In the genomic region with DNA sequence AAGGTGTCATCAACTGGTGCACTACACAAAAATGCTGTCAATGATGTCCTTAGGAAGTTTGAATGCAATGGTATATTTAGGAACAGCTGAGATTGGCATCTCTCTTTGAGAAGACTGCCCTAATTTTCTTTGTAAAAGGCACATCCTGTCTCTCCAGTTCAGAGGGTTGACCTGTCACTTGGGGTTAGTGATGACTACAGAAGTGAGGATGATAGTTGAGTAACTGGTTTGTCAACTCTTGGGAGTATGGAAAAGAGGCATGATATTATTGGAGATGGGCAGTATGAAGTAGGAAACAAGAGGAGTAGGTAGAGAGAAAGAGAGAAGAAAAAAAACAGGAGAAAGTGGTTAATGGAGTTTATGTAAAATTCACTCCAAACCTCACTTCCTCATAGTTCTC, we compare ENCODE assay signal across 17 cellular contexts. TPM values are rescaled to one million over a fixed set of nuclear protein-coding genes. Genes with fewer than 3 reads are reported as not detected.
DNase-seq lines count a peak whose midpoint lies in the region; ATAC-seq, FAIRE-seq and TF ChIP-seq lines count a peak whose summit lies in the region.
"Had no signal": no experiment of that assay in that cellular context is flagged by ENCODE, and none has a peak within 500 bp of the region (broad histone marks: within the 10 kb centered on the region; RNA-seq: fewer than 3 reads in every experiment).

No MANE protein-coding gene starts in this region.

- CTCF ChIA-PET in HCT116 (lab: Charles Lee) = no interaction called here
- CTCF ChIA-PET in PC-3 (lab: Charles Lee) = no interaction called here

- H3K9ac ChIP-seq in HCT116 (ENCODE audit: low read length) = no peak overlapping the region
- no peak overlapping the region for H3K9ac ChIP-seq in PC-3 (ENCODE audit: low read length)
- no peak overlapping the region for H3K9ac ChIP-seq in keratinocyte (ENCODE audit: control insufficient read depth, extremely low read depth, insufficient read depth, low read length)

- H4K20me1 ChIP-seq in HCT116 (ENCODE audit: insufficient read depth) (no peaks in the 10 kb centered on the region), PC-3 (ENCODE audit: low read length) (no peaks in the 10 kb centered on the region), keratinocyte (ENCODE audit: control insufficient read depth, extremely low read depth, insufficient read depth, low read length) (no peaks in the 10 kb centered on the region)

- peaks cover 13 to 20% of the 10 kb centered on the region in 2 experiments; a peak in 3 of 4 replicates for H3K4me1 ChIP-seq in HCT116 (ENCODE audit: control insufficient read depth in 1 of 2, insufficient read depth in 2 of 2, low read length in 2 of 2)
- H3K4me1 ChIP-seq in PC-3 (ENCODE audit: insufficient read depth, low read length) = peaks cover 32% of the 10 kb centered on the region
- H3K4me1 ChIP-seq in keratinocyte (ENCODE audit: control insufficient read depth, extremely low read depth, insufficient read depth, low read length) = peaks cover 4% of the 10 kb centered on the region
- H3K4me1 ChIP-seq in uterus = no peaks in the 10 kb centered on the region
- H3K4me1 ChIP-seq: HAP-1 had no signal

- intact Hi-C loops in HCT116 (cut with micrococcal nuclease) (no loop called here), PC-3 (cut with micrococcal nuclease) (no loop called here), uterus (cut with DNase I; ENCODE audit: low total_unique reads) (no loop called here)

- H3K79me2 ChIP-seq in HCT116 (ENCODE audit: insufficient read depth, low read length) (no peaks in the 10 kb centered on the region), PC-3 (ENCODE audit: low read length) (no peaks in the 10 kb centered on the region), keratinocyte (ENCODE audit: control insufficient read depth, insufficient read depth, low read length) (no peaks in the 10 kb centered on the region)

- DNase-seq in DMS53 (lab: John Stamatoyannopoulos, UW) (peak; percentile 93), HCT116 (ENCODE audit: low read depth, low spot score) (no peak), PC-3 (peak; percentile 98), keratinocyte (ENCODE audit: low read depth, low spot score) (no peak), dermis blood vessel endothelial cell (no peak), iPS-NIHi11 (ENCODE audit: low spot score) (no peak), uterus (no peak)
- DNase-seq: NCI-H1105; NCI-H1694 treated with DMSO at 0.1 percent for 48 hours; NCI-H2171; NK-92 treated with Interleukin-12 subunit alpha and Interleukin-12 subunit beta, amount 100 ng/mL, for 24 hours; SHP77 had no signal

- RAD21 ChIA-PET in HCT116 (lab: Charles Lee; ENCODE audit: low non-redundant PET in 1 of 2, low total read pairs in 2 of 2, uncharacterized antibody in 2 of 2, unreplicated experiment in 2 of 2) = no interaction called here

- TF ChIP-seq POLR2A in HCT116 (IDR thresholded peaks at IDR 0.05; ENCODE audit: borderline replicate concordance, extremely low read depth, insufficient read depth, insufficient read length) (no peak), uterus (IDR thresholded peaks at IDR 0.05) (no peak)

- peaks cover 8% of the 10 kb centered on the region for H3F3A ChIP-seq in PC-3 (ENCODE audit: low read length, unreplicated experiment)

- H3K4me3 ChIP-seq in HCT116 (replicated peaks in 1 of 2; ENCODE audit: low read depth in 1 of 2, low read length in 2 of 2) = no peak overlapping the region
- H3K4me3 ChIP-seq in PC-3 (ENCODE audit: low read length) = no peak overlapping the region
- no peak overlapping the region for H3K4me3 ChIP-seq in keratinocyte (ENCODE audit: control insufficient read depth in 2 of 3, extremely low read depth in 1 of 3, insufficient read depth in 2 of 3, low read depth in 1 of 3, low read length in 3 of 3)
- H3K4me3 ChIP-seq in uterus = no peak overlapping the region
- H3K4me3 ChIP-seq: HAP-1 had no signal

- H3K4me2 ChIP-seq in HCT116 (ENCODE audit: low read length) (peak overlapping the region; percentile 40), PC-3 (ENCODE audit: low read length) (peak overlapping the region; percentile 6), keratinocyte (ENCODE audit: control insufficient read depth, extremely low read depth, insufficient read depth, low read depth, low read length) (no peak overlapping the region)

- no peak for TF ChIP-seq RAD21 in HCT116 (IDR thresholded peaks at IDR 0.05; ENCODE audit: low read depth)

- dilution Hi-C loops in keratinocyte (cut with MboI; ENCODE audit: extremely low pct_ligation_motif_present, low sequenced_read_pairs) = no loop called here

- H3K27me3 ChIP-seq in HCT116 (ENCODE audit: insufficient read depth, low read length) (no peaks in the 10 kb centered on the region), PC-3 (ENCODE audit: low read length) (no peaks in the 10 kb centered on the region), keratinocyte (ENCODE audit: control insufficient read depth, extremely low read depth, insufficient read depth, low read length) (no peaks in the 10 kb centered on the region), uterus (no peaks in the 10 kb centered on the region)

- H3K9me3 ChIP-seq in HCT116 (ENCODE audit: control insufficient read depth in 1 of 2, insufficient read depth in 1 of 2, low read depth in 1 of 2, low read length in 2 of 2) = no peaks in the 10 kb centered on the region
- H3K9me3 ChIP-seq in PC-3 (ENCODE audit: low read length) = no peaks in the 10 kb centered on the region
- no peaks in the 10 kb centered on the region for H3K9me3 ChIP-seq in keratinocyte (ENCODE audit: control insufficient read depth, low read depth, low read length)
- no peaks in the 10 kb centered on the region for H3K9me3 ChIP-seq in uterus
- H3K9me3 ChIP-seq: HAP-1 had no signal

- ATAC-seq in HCT116 = no peak
- peak; percentile 45 for ATAC-seq in PC-3
- ATAC-seq in HG02973 (IDR thresholded peaks at IDR 0.05; ENCODE audit: unreplicated experiment) = no peak
- ATAC-seq: Panc1, SK-N-SH treated with all-trans-retinoic acid at 6 μM for 48 hours had no signal

- peak overlapping the region; percentile 7 for H2AFZ ChIP-seq in HCT116 (ENCODE audit: low read depth, low read length, poor library complexity, severe bottlenecking)
- H2AFZ ChIP-seq in PC-3 (ENCODE audit: low read length) = no peak overlapping the region
- H2AFZ ChIP-seq in keratinocyte (ENCODE audit: control insufficient read depth, low read length) = no peak overlapping the region

- TF ChIP-seq CTCF in HCT116 (IDR thresholded peaks at IDR 0.05 in 2 of 3, conservative IDR thresholded peaks at IDR 0.05 in 1 of 3; ENCODE audit: borderline replicate concordance in 1 of 3, insufficient read depth in 1 of 3, low read depth in 2 of 3, low read length in 2 of 3) = no peak
- no peak for TF ChIP-seq CTCF in PC-3 (conservative IDR thresholded peaks at IDR 0.05; ENCODE audit: low read depth, low read length)
- no peak for TF ChIP-seq CTCF in keratinocyte (optimal IDR thresholded peaks at IDR 0.05 in 1 of 3, IDR thresholded peaks at IDR 0.05 in 1 of 3, conservative IDR thresholded peaks at IDR 0.05 in 1 of 3; ENCODE audit: extremely low read depth in 1 of 3, insufficient read depth in 2 of 3, low read length in 3 of 3)
- no peak for TF ChIP-seq CTCF in uterus (IDR thresholded peaks at IDR 0.05)

- BruUV-seq in HCT116 (replicated peaks; lab: Mats Ljungman, UMichigan) (no TSS peak), PC-3 (replicated peaks; lab: Mats Ljungman, UMichigan) (no TSS peak)

- H3K9me1 ChIP-seq in keratinocyte (ENCODE audit: control insufficient read depth, extremely low read depth, insufficient read depth, low read length) = no peaks in the 10 kb centered on the region

- H3K36me3 ChIP-seq in HCT116 (ENCODE audit: control insufficient read depth in 1 of 2, insufficient read depth in 2 of 2, low read length in 2 of 2) (no peaks in the 10 kb centered on the region), PC-3 (ENCODE audit: low read depth, low read length) (no peaks in the 10 kb centered on the region), keratinocyte (ENCODE audit: control insufficient read depth in 2 of 2, extremely low read depth in 1 of 2, insufficient read depth in 2 of 2, low read length in 2 of 2) (no peaks in the 10 kb centered on the region), uterus (no peaks in the 10 kb centered on the region)
- H3K36me3 ChIP-seq: HAP-1 had no signal

- H3K27ac ChIP-seq in HCT116 (ENCODE audit: low read depth, low read length) = no peak overlapping the region
- no peak overlapping the region for H3K27ac ChIP-seq in PC-3 (ENCODE audit: low read length)
- no peak overlapping the region for H3K27ac ChIP-seq in keratinocyte (ENCODE audit: control insufficient read depth, insufficient read depth, low read length)
- H3K27ac ChIP-seq in uterus = no peak overlapping the region

- POLR2A ChIA-PET in HCT116 (lab: Charles Lee) (no interaction called here), PC-3 (lab: Charles Lee; ENCODE audit: unreplicated experiment) (no interaction called here)

- FAIRE-seq in keratinocyte (lab: Jason Lieb, UNC) = peak; percentile 36
- FAIRE-seq: GM18507 had no signal

- no peaks in the 10 kb centered on the region for H3K9me2 ChIP-seq in HCT116 (ENCODE audit: insufficient read depth)
- H3K9me2 ChIP-seq in PC-3 (replicated peaks; ENCODE audit: low read length) = no peaks in the 10 kb centered on the region

RNA-seq across cellular contexts. Expression of a gene that starts 40.4 kb away (rescaled TPM):
- 11.9 TPM for total RNA-seq in HCT116 (2021; ENCODE audit: unreplicated experiment)
- 10.8 and 13.6 TPM in 2 replicates for polyA plus RNA-seq in HCT116 (2012)
- 57.5 and 70.5 TPM in 2 replicates for total RNA-seq in PC-3 (2014; rRNA removed)
- 18.0 to 21.6 TPM (median 21.2 TPM) in 3 replicates for polyA plus RNA-seq in keratinocyte
- polyA plus RNA-seq in keratinocyte (2011; ENCODE audit: low read depth) = 9.7 TPM
- 15.0 and 18.9 TPM in 2 replicates for polyA plus RNA-seq in keratinocyte (2011; cell fraction: cytosol; rRNA removed)
- 15.4 and 18.6 TPM in 2 replicates for polyA plus RNA-seq in keratinocyte (2011; cell fraction: nucleus; rRNA removed)
- polyA plus RNA-seq in keratinocyte (2012; ENCODE audit: low replicate concordance) = 14.1 and 18.1 TPM in 2 replicates
- 15.8 to 19.0 TPM (median 16.6 TPM) in 3 replicates for polyA minus RNA-seq in keratinocyte
- polyA minus RNA-seq in keratinocyte (2011; cell fraction: cytosol; rRNA and poly(A)+ RNA removed) = 8.6 TPM
- polyA minus RNA-seq in keratinocyte (2011; cell fraction: nucleus; rRNA and poly(A)+ RNA removed) = 5.6 and 6.9 TPM in 2 replicates
- 13.6 and 17.9 TPM in 2 replicates for total RNA-seq in dermis blood vessel endothelial cell
- 10 to 100 TPM in 3 of 4 donors, 1 to 10 TPM in 1; 8.2 to 83.3 (median 31.3) TPM for total RNA-seq in uterus

RNA-seq across cellular contexts. Expression of a gene that starts 48.7 kb away (rescaled TPM):
- total RNA-seq in HCT116 (2021; ENCODE audit: unreplicated experiment) (22.6 TPM), PC-3 (2014; rRNA removed) (72.0 and 81.3 TPM in 2 replicates), dermis blood vessel endothelial cell (30.8 and 32.7 TPM in 2 replicates), uterus (100 to 1,000 TPM in 2 of 4 donors, 10 to 100 TPM in 2; 39.7 to 129 (median 93.9) TPM)
- polyA plus RNA-seq in HCT116 (2012) = 5.3 and 6.0 TPM in 2 replicates
- 8.3 to 13.8 TPM (median 11.2 TPM) in 3 replicates for polyA plus RNA-seq in keratinocyte
- polyA plus RNA-seq in keratinocyte (2011; ENCODE audit: low read depth) = 57.4 TPM
- 3.6 and 7.6 TPM in 2 replicates for polyA plus RNA-seq in keratinocyte (2011; cell fraction: cytosol; rRNA removed)
- polyA plus RNA-seq in keratinocyte (2011; cell fraction: nucleus; rRNA removed) = 13.3 and 21.4 TPM in 2 replicates
- 10.2 and 13.5 TPM in 2 replicates for polyA plus RNA-seq in keratinocyte (2012; ENCODE audit: low replicate concordance)
- 3.2 to 21.3 TPM (median 15.4 TPM) in 3 replicates for polyA minus RNA-seq in keratinocyte
- polyA minus RNA-seq in keratinocyte (2011; cell fraction: cytosol; rRNA and poly(A)+ RNA removed) = 8.8 TPM
- 24.3 and 38.9 TPM in 2 replicates for polyA minus RNA-seq in keratinocyte (2011; cell fraction: nucleus; rRNA and poly(A)+ RNA removed)

Comparison
In these comparisons a context has a peak if more than half of its experiments do, and no peak if none do; other contexts are left out.
1. DNase-seq: peak in DMS53 (single experiment) and PC-3 (single experiment); none in HCT116 (single experiment), keratinocyte (single experiment), dermis blood vessel endothelial cell (single experiment), iPS-NIHi11 (single experiment) and uterus (0 of 2).